In genomic region chr3:13244695-13245449, GRCh38 we compare ENCODE assay signal across 20 cellular contexts.
DNase-seq lines count a peak whose midpoint lies in the region; ATAC-seq and TF ChIP-seq lines count a peak whose summit lies in the region.
"Had no signal": no experiment of that assay in that cellular context is flagged by ENCODE, and none has a peak within 500 bp of the region (broad histone marks: within the 10 kb centered on the region; RNA-seq: fewer than 3 reads in every experiment).

No MANE protein-coding gene starts in this region.

- H3K27me3 ChIP-seq in DND-41 (ENCODE audit: insufficient read depth, low read length, poor library complexity) (no peaks in the 10 kb centered on the region), Loucy (ENCODE audit: insufficient read depth, low read length, poor library complexity, severe bottlenecking) (no peaks in the 10 kb centered on the region), heart right ventricle (peaks cover 0 to 4% (median 0%) of the 10 kb centered on the region in 7 donors)

- intact Hi-C loops in heart right ventricle (cut with DNase I): loop anchor here in 1 of 10 donors (5.0 kb wide), 1 partner anchor 32 kb away; no protein-coding TSS in a partner anchor

- no peak overlapping the region for H3K4me2 ChIP-seq in DND-41 (ENCODE audit: insufficient read depth, low read length)
- H3K4me2 ChIP-seq in Loucy (ENCODE audit: low read depth, low read length, poor library complexity, severe bottlenecking): no peak overlapping the region

- no peaks in the 10 kb centered on the region for H3K36me3 ChIP-seq in DND-41 (ENCODE audit: insufficient read depth, low read length)
- no peaks in the 10 kb centered on the region for H3K36me3 ChIP-seq in Loucy (ENCODE audit: insufficient read depth, low read length)
- H3K36me3 ChIP-seq in heart right ventricle: no peaks in the 10 kb centered on the region

- H3K9me3 ChIP-seq in DND-41 (ENCODE audit: insufficient read depth, low read length, severe bottlenecking): no peaks in the 10 kb centered on the region
- no peaks in the 10 kb centered on the region for H3K9me3 ChIP-seq in Loucy (ENCODE audit: insufficient read depth, low read depth, low read length)
- H3K9me3 ChIP-seq in heart right ventricle: no peaks in the 10 kb centered on the region

- no peaks in the 10 kb centered on the region for H3K9me2 ChIP-seq in Loucy (replicated peaks; ENCODE audit: low read depth, low read length)

- H3K4me3 ChIP-seq in DND-41 (ENCODE audit: low read depth in 1 of 2, low read length in 2 of 2) (no peak overlapping the region), Loucy (ENCODE audit: low read length, poor library complexity, severe bottlenecking) (no peak overlapping the region), astrocyte of the cerebellum (ENCODE audit: low read depth, low read length) (no peak overlapping the region), heart right ventricle (no peak overlapping the region)

- peak; percentile 63 for DNase-seq in DND-41
- DNase-seq in astrocyte of the cerebellum (ENCODE audit: low read depth): peak; percentile 4
- DNase-seq in glomerular visceral epithelial cell (ENCODE audit: extremely low spot score): peak; percentile 32
- no peak for DNase-seq in heart right ventricle
- DNase-seq in NCI-H1048 (lab: John Stamatoyannopoulos, UW): no peak
- no peak for DNase-seq in COLO829 (ENCODE audit: low spot score)
- DNase-seq: activated CD4-positive, alpha-beta memory T cell treated with anti-CD3 and anti-CD28 coated beads, Interleukin-2, amount 10 ng/mL, durations not matched to agents 7 days and 5 days; activated naive CD4-positive, alpha-beta T cell treated with anti-CD3 and anti-CD28 coated beads for 36 hours; erythroblast; glutamatergic neuron; naive thymus-derived CD8-positive, alpha-beta T cell; NCI-H1105; NCI-H446 treated with DMSO at 0.1 percent for 48 hours had no signal

- H3K79me2 ChIP-seq in DND-41 (ENCODE audit: insufficient read depth, low read length): no peaks in the 10 kb centered on the region
- H3K79me2 ChIP-seq in Loucy (ENCODE audit: insufficient read depth, low read length): no peaks in the 10 kb centered on the region

- TF ChIP-seq CTCF in DND-41 (IDR thresholded peaks at IDR 0.05; ENCODE audit: borderline replicate concordance, extremely low read depth, low read length, poor library complexity, severe bottlenecking) (no peak), Loucy (conservative IDR thresholded peaks at IDR 0.05; ENCODE audit: low read length) (no peak), astrocyte of the cerebellum (IDR thresholded peaks at IDR 0.05; ENCODE audit: low read depth, low read length, missing control alignments) (no peak), heart right ventricle (IDR thresholded peaks at IDR 0.05) (no peak)

- H3F3A ChIP-seq in Loucy (ENCODE audit: low read depth): no peaks in the 10 kb centered on the region

- H3K9ac ChIP-seq in DND-41 (ENCODE audit: low read depth, low read length) (no peak overlapping the region), Loucy (ENCODE audit: low read depth, low read length, poor library complexity, severe bottlenecking) (peak overlapping the region; percentile 7)

- H3K4me1 ChIP-seq in DND-41 (ENCODE audit: insufficient read depth, low read length) (peaks cover 33% of the 10 kb centered on the region), Loucy (ENCODE audit: insufficient read depth, low read length, poor library complexity, severe bottlenecking) (peaks cover 36% of the 10 kb centered on the region), heart right ventricle (no peaks in the 10 kb centered on the region)

- H3K27ac ChIP-seq in DND-41 (ENCODE audit: low read length) (peak overlapping the region; percentile 50), heart right ventricle (no peak overlapping the region)
- H3K27ac ChIP-seq: HL-60 had no signal

- peak; percentile 72 for ATAC-seq in DND-41 (ENCODE audit: insufficient read depth, low read depth)
- ATAC-seq in GM21528 (IDR thresholded peaks at IDR 0.05; ENCODE audit: low FRiP score, unreplicated experiment): no peak
- no peak for ATAC-seq in heart right ventricle
- ATAC-seq: naive thymus-derived CD8-positive, alpha-beta T cell; Panc1; sciatic nerve; SK-N-SH treated with all-trans-retinoic acid at 6 μM for 48 hours; stimulated activated memory B cell treated with anti-CD40 and anti-IgM and Interleukin-4, amounts not matched to agents 10 μg/mL and 1 μg/mL and 100 μg/mL, for 72 hours had no signal

- 91% methylated on average over 15 of the region's 15 CpGs for WGBS in heart right ventricle, 2 donors

- in situ Hi-C loops in astrocyte of the cerebellum (cut with HindIII; ENCODE audit: low sequenced_read_pairs): no loop called here

- no peaks in the 10 kb centered on the region; the same call in 1 of the 2 replicates for H4K20me1 ChIP-seq in DND-41 (ENCODE audit: insufficient read depth, low read length)
- H4K20me1 ChIP-seq in Loucy (ENCODE audit: insufficient read depth, low read length, poor library complexity, severe bottlenecking): no peaks in the 10 kb centered on the region

- H2AFZ ChIP-seq in DND-41 (ENCODE audit: low read depth, low read length) (no peak overlapping the region), Loucy (ENCODE audit: low read length) (no peak overlapping the region)

Comparison
In these comparisons a context has a peak if more than half of its experiments do, and no peak if none do; other contexts are left out.
1. DNase-seq: peak in DND-41 (single experiment), astrocyte of the cerebellum (single experiment) and glomerular visceral epithelial cell (single experiment); none in heart right ventricle (0 of 2), NCI-H1048 (single experiment) and COLO829 (single experiment).